10 cellular contexts compared by ENCODE assay signal in the genomic region with DNA sequence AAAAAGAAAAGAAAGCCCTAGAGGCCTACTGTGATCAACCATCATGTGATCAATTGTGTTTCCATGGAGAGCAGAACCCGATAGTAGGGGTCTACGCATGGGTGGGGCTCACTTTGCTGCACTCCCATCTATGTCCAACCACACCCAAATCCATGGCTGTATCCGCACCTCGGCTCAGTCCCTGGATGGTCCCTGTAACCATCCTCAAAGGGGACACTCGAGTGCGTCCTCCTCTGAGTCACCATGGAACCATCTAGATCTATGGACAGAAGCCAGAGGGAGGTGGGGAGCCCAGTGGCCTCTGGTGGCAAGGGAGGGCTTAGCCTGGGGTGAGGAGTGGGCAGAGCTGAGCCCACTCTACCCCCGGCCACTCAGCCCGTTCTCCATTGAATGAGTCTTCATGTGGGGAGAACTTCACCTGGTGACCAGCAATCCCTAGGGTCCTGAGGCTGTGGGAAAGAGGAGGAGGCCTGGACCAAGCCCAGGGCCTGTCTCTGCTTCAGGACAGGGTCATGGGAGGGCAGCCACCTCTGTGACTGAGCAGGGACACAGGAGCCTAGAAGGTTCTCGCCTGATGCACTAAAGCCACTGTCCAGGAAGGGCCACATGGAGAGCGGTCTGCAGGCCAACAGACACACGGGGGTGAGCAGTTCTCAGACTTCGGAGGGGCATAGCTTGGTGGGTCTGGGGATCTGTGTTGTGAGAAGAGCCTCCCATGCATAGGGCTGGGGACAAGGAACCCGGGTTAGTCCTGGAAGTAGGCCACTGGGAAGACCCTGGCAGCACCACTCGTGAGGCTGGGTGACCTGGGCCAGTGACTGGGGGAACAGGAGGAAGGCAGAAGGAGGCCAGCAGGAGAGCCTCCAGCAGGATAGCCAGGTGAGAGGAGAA. TPM values are rescaled to one million over a fixed set of nuclear protein-coding genes. Genes with fewer than 3 reads are reported as not detected.
DNase-seq lines count a peak whose midpoint lies in the region; ATAC-seq, FAIRE-seq and TF ChIP-seq lines count a peak whose summit lies in the region.
"Had no signal": no experiment of that assay in that cellular context is flagged by ENCODE, and none has a peak within 500 bp of the region (broad histone marks: within the 10 kb centered on the region; RNA-seq: fewer than 3 reads in every experiment).

No MANE protein-coding gene starts in this region.

- H4K20me1 ChIP-seq in HepG2 (ENCODE audit: insufficient read depth, low read length) = no peaks in the 10 kb centered on the region

- TF ChIP-seq EP300 in HepG2 (IDR thresholded peaks at IDR 0.05; ENCODE audit: low read depth in 2 of 2, low read length in 2 of 2) = no peak
- no peak for TF ChIP-seq EP300 in HepG2 (CRISPR knock-in tag; IDR thresholded peaks at IDR 0.05; ENCODE audit: borderline replicate concordance)
- TF ChIP-seq EP300 in suprapubic skin (IDR thresholded peaks at IDR 0.05) = no peak

- POLR2A ChIA-PET in activated CD4-positive, alpha-beta T cell treated with anti-CD3 and anti-CD28 coated beads, Interleukin-2, amount 10 ng/mL, durations not matched to agents 7 days and 5 days (lab: Charles Lee) = no interaction called here
- POLR2A ChIA-PET in HepG2 (lab: Yijun Ruan, JAX) = no interaction called here

- no peak for TF ChIP-seq RAD21 in HepG2 (CRISPR knock-in tag; IDR thresholded peaks at IDR 0.05)

- H3K27me3 ChIP-seq in adipocyte (replicated peaks; ENCODE audit: control insufficient read depth, insufficient read depth, low read length) (peaks cover 52% of the 10 kb centered on the region), HepG2 (ENCODE audit: control insufficient read depth in 1 of 2, insufficient read depth in 2 of 2, low read length in 2 of 2) (peaks cover 5 to 38% of the 10 kb centered on the region in 2 experiments; a peak in 4 of 5 replicates), suprapubic skin (peaks cover 85% of the 10 kb centered on the region)

- no peaks in the 10 kb centered on the region for H3K79me2 ChIP-seq in HepG2 (ENCODE audit: insufficient read depth, low read length)

- ATAC-seq in HepG2 = no peak

- H3K4me1 ChIP-seq in adipocyte (ENCODE audit: control insufficient read depth, insufficient read depth, low read length) (no peaks in the 10 kb centered on the region), HepG2 (ENCODE audit: insufficient read depth, low read length) (peaks cover 13% of the 10 kb centered on the region; the same call in 1 of the 2 replicates), suprapubic skin (peaks cover 19% of the 10 kb centered on the region)

- H3K9me3 ChIP-seq in adipocyte (ENCODE audit: control insufficient read depth, low read length) (peaks cover 7% of the 10 kb centered on the region), HepG2 (ENCODE audit: low read length) (no peaks in the 10 kb centered on the region), suprapubic skin (no peaks in the 10 kb centered on the region)

- peak overlapping the region; percentile 86 for H3K4me3 Mint-ChIP-seq in activated CD4-positive, alpha-beta T cell treated with anti-CD3 and anti-CD28 coated beads, Interleukin-2, amount 10 ng/mL, durations not matched to agents 7 days and 5 days

- H2AFZ ChIP-seq in HepG2 (ENCODE audit: low read length) = no peak overlapping the region

- peak overlapping the region; percentile 74 for H3K4me2 ChIP-seq in HepG2 (ENCODE audit: low read depth, low read length)

- CTCF ChIA-PET in activated CD4-positive, alpha-beta T cell treated with anti-CD3 and anti-CD28 coated beads, Interleukin-2, amount 10 ng/mL, durations not matched to agents 7 days and 5 days (lab: Charles Lee) = interaction anchor here (0.9 to 1.7 kb wide), 5 partner anchors 9 to 1005 kb away, joined by 3 to 7 read pairs (median 4); no protein-coding TSS in a partner anchor
- CTCF ChIA-PET in HepG2 (lab: Yijun Ruan, JAX; ENCODE audit: low intra/inter-chr PET ratio, low total read pairs) = interaction anchor here (0.8 kb wide), 1 partner anchor 72 kb away, joined by 4 read pairs; no protein-coding TSS in a partner anchor

- H3K9me3 Mint-ChIP-seq in activated CD4-positive, alpha-beta T cell treated with anti-CD3 and anti-CD28 coated beads, Interleukin-2, amount 10 ng/mL, durations not matched to agents 7 days and 5 days = peaks cover 3% of the 10 kb centered on the region

- peaks cover 42% of the 10 kb centered on the region for H3K4me1 Mint-ChIP-seq in activated CD4-positive, alpha-beta T cell treated with anti-CD3 and anti-CD28 coated beads, Interleukin-2, amount 10 ng/mL, durations not matched to agents 7 days and 5 days

- no peaks in the 10 kb centered on the region for H3K36me3 ChIP-seq in adipocyte (ENCODE audit: control insufficient read depth, insufficient read depth, low read length, severe bottlenecking)
- no peaks in the 10 kb centered on the region for H3K36me3 ChIP-seq in HepG2 (replicated peaks in 1 of 2; ENCODE audit: control insufficient read depth in 1 of 2, insufficient read depth in 2 of 2, low read length in 2 of 2)
- no peaks in the 10 kb centered on the region for H3K36me3 ChIP-seq in suprapubic skin

- in situ Hi-C loops in HepG2 (cut with HindIII; ENCODE audit: extremely low pct_ligation_motif_present, low pct_unique_long_range_greater_than_20kb) = loop anchor here (5.0 to 10.0 kb wide), 2 partner anchors 69 to 161 kb away; no protein-coding TSS in a partner anchor

- intact Hi-C loops in HepG2 (cut with micrococcal nuclease; ENCODE audit: unreplicated experiment) = no loop called here

- TF ChIP-seq POLR2A in HepG2 (IDR thresholded peaks at IDR 0.05; ENCODE audit: insufficient read depth in 1 of 2, low read depth in 2 of 2, low read length in 2 of 2) (no peak), suprapubic skin (IDR thresholded peaks at IDR 0.05) (no peak)

- H3K27ac ChIP-seq in HepG2 (ENCODE audit: extremely low read length, insufficient read depth, low read length) (no peak overlapping the region), suprapubic skin (no peak overlapping the region)

- FAIRE-seq in HepG2 (lab: Jason Lieb, UNC) = no peak

- peaks cover 33% of the 10 kb centered on the region for H3K27me3 Mint-ChIP-seq in activated CD4-positive, alpha-beta T cell treated with anti-CD3 and anti-CD28 coated beads, Interleukin-2, amount 10 ng/mL, durations not matched to agents 7 days and 5 days

- peaks cover 3% of the 10 kb centered on the region for H3K36me3 Mint-ChIP-seq in activated CD4-positive, alpha-beta T cell treated with anti-CD3 and anti-CD28 coated beads, Interleukin-2, amount 10 ng/mL, durations not matched to agents 7 days and 5 days (ENCODE audit: low read depth)

- H3K9ac ChIP-seq in adipocyte (ENCODE audit: low read length) = no peak overlapping the region
- H3K9ac ChIP-seq in HepG2 (ENCODE audit: insufficient read depth, low read depth, low read length) = no peak overlapping the region

- no peak for DNase-seq in activated CD4-positive, alpha-beta T cell treated with anti-CD3 and anti-CD28 coated beads, Interleukin-2, amount 10 ng/mL, durations not matched to agents 7 days and 5 days
- no peak for DNase-seq in activated CD4-positive, alpha-beta T cell treated with anti-CD3 and anti-CD28 coated beads, Interleukin-2, amount 50 U/mL, for 4 hours
- no peak for DNase-seq in adipocyte (ENCODE audit: low read depth)
- DNase-seq in HepG2 (ENCODE audit: low spot score) = no peak
- DNase-seq in suprapubic skin (ENCODE audit: low spot score in 2 of 2) = no peak
- DNase-seq in anterior cingulate cortex (lab: John Stamatoyannopoulos, UW) = no peak
- DNase-seq in NCI-H748 treated with DMSO at 0.1 percent for 48 hours (lab: John Stamatoyannopoulos, UW) = no peak
- no peak for DNase-seq in HCEC 1CT

- H3K4me3 ChIP-seq in adipocyte (ENCODE audit: low read length) (peak overlapping the region; percentile 77), HepG2 (replicated peaks in 1 of 3; ENCODE audit: insufficient read depth in 1 of 3, low read depth in 2 of 3, low read length in 3 of 3) (peak overlapping the region; percentile 59 to 78 (median 77); a peak in 4 of 6 replicates), suprapubic skin (peak overlapping the region; percentile 59)

- no TSS peak for BruUV-seq in HepG2 (replicated peaks; lab: Mats Ljungman, UMichigan)

- no peak for TF ChIP-seq CTCF in HepG2 (CRISPR knock-in tag; IDR thresholded peaks at IDR 0.05)
- no peak for TF ChIP-seq CTCF in suprapubic skin (IDR thresholded peaks at IDR 0.05)

- WGBS in HepG2 (ENCODE audit: low lambda C conversion rate) = 54% methylated on average over 12 of the region's 14 CpGs
- WGBS in suprapubic skin = 76% methylated on average over 13 of the region's 14 CpGs

- H3K27ac Mint-ChIP-seq in activated CD4-positive, alpha-beta T cell treated with anti-CD3 and anti-CD28 coated beads, Interleukin-2, amount 10 ng/mL, durations not matched to agents 7 days and 5 days = no peak overlapping the region

RNA-seq across cellular contexts. Expression of a gene that starts 19.3 kb away (rescaled TPM):
- total RNA-seq in activated CD4-positive, alpha-beta T cell treated with anti-CD3 and anti-CD28 coated beads, Interleukin-2, amount 10 ng/mL, durations not matched to agents 7 days and 5 days = not detected
- not detected in 2 replicates for total RNA-seq in HepG2 (2016; rRNA removed; fragmentation: Illumina TruSeq; extraction: Trizol)
- not detected in 2 replicates for total RNA-seq in HepG2 (2016; cell fraction: cytosol; rRNA removed; fragmentation: Illumina TruSeq; extraction: Trizol; ENCODE audit: low read depth)
- total RNA-seq in HepG2 (2016; cell fraction: insoluble cytoplasmic fraction; rRNA removed; fragmentation: Illumina TruSeq; extraction: Trizol) = not detected in 2 replicates
- not detected in 2 replicates for total RNA-seq in HepG2 (2016; cell fraction: membrane; rRNA removed; fragmentation: Illumina TruSeq; extraction: Trizol)
- total RNA-seq in HepG2 (2016; cell fraction: nucleus; rRNA removed; fragmentation: Illumina TruSeq; extraction: Trizol) = not detected in 2 replicates
- polyA plus RNA-seq in HepG2 (2011; rRNA removed) = not detected in 2 replicates
- not detected in 2 replicates for polyA plus RNA-seq in HepG2 (2011; cell fraction: cytosol; rRNA removed)
- not detected in 2 replicates for polyA plus RNA-seq in HepG2 (2011; cell fraction: nucleus; rRNA removed)
- polyA plus RNA-seq in HepG2 (2012) = not detected in 2 replicates
- polyA plus RNA-seq in HepG2 (2016; cell fraction: cytosol; fragmentation: Illumina TruSeq; extraction: Trizol; ENCODE audit: low read depth) = not detected in 2 replicates
- not detected in 2 replicates for polyA plus RNA-seq in HepG2 (2016; cell fraction: insoluble cytoplasmic fraction; fragmentation: Illumina TruSeq; extraction: Trizol; ENCODE audit: low read depth)
- not detected in 2 replicates for polyA plus RNA-seq in HepG2 (2016; cell fraction: membrane; fragmentation: Illumina TruSeq; extraction: Trizol; ENCODE audit: low read depth)
- polyA plus RNA-seq in HepG2 (2016; cell fraction: nucleus; fragmentation: Illumina TruSeq; extraction: Trizol; ENCODE audit: insufficient read depth, low read depth) = not detected in 2 replicates
- polyA minus RNA-seq in HepG2 (2011; rRNA and poly(A)+ RNA removed; ENCODE audit: low replicate concordance) = 0.26 TPM in 1 of 2 replicates, not detected in the other
- not detected in 2 replicates for polyA minus RNA-seq in HepG2 (2011; cell fraction: cytosol; rRNA and poly(A)+ RNA removed)
- polyA minus RNA-seq in HepG2 (2011; cell fraction: nucleus; rRNA and poly(A)+ RNA removed) = not detected in 2 replicates
- 1 to 10 TPM; 1.6 to 8.0 (median 4.2) TPM for total RNA-seq in suprapubic skin
- total RNA-seq: H4, RPMI7951 had no signal

RNA-seq across cellular contexts. Expression of a gene that starts 42.3 kb away (rescaled TPM):
- total RNA-seq in activated CD4-positive, alpha-beta T cell treated with anti-CD3 and anti-CD28 coated beads, Interleukin-2, amount 10 ng/mL, durations not matched to agents 7 days and 5 days = under 1 TPM; 0.55 to 0.67 TPM
- total RNA-seq in HepG2 (2016; rRNA removed; fragmentation: Illumina TruSeq; extraction: Trizol) = 0.04 TPM in 1 of 2 replicates, not detected in the other
- not detected in 2 replicates for total RNA-seq in HepG2 (2016; cell fraction: cytosol; rRNA removed; fragmentation: Illumina TruSeq; extraction: Trizol; ENCODE audit: low read depth)
- 0.06 TPM in 1 of 2 replicates, not detected in the other for total RNA-seq in HepG2 (2016; cell fraction: insoluble cytoplasmic fraction; rRNA removed; fragmentation: Illumina TruSeq; extraction: Trizol)
- not detected in 2 replicates for total RNA-seq in HepG2 (2016; cell fraction: membrane; rRNA removed; fragmentation: Illumina TruSeq; extraction: Trizol)
- 0.12 TPM in 1 of 2 replicates, not detected in the other for total RNA-seq in HepG2 (2016; cell fraction: nucleus; rRNA removed; fragmentation: Illumina TruSeq; extraction: Trizol)
- polyA plus RNA-seq in HepG2 (2011; rRNA removed) = 0.08 and 0.09 TPM in 2 replicates
- 0.11 and 0.13 TPM in 2 replicates for polyA plus RNA-seq in HepG2 (2011; cell fraction: cytosol; rRNA removed)
- 0.05 and 0.10 TPM in 2 replicates for polyA plus RNA-seq in HepG2 (2011; cell fraction: nucleus; rRNA removed)
- 0.27 and 0.39 TPM in 2 replicates for polyA plus RNA-seq in HepG2 (2012)
- polyA plus RNA-seq in HepG2 (2016; cell fraction: cytosol; fragmentation: Illumina TruSeq; extraction: Trizol; ENCODE audit: low read depth) = not detected in 2 replicates
- 0.09 TPM in 1 of 2 replicates, not detected in the other for polyA plus RNA-seq in HepG2 (2016; cell fraction: insoluble cytoplasmic fraction; fragmentation: Illumina TruSeq; extraction: Trizol; ENCODE audit: low read depth)
- not detected in 2 replicates for polyA plus RNA-seq in HepG2 (2016; cell fraction: membrane; fragmentation: Illumina TruSeq; extraction: Trizol; ENCODE audit: low read depth)
- 0.16 TPM in 1 of 2 replicates, not detected in the other for polyA plus RNA-seq in HepG2 (2016; cell fraction: nucleus; fragmentation: Illumina TruSeq; extraction: Trizol; ENCODE audit: insufficient read depth, low read depth)
- polyA minus RNA-seq in HepG2 (2011; rRNA and poly(A)+ RNA removed; ENCODE audit: low replicate concordance) = 0.06 and 0.21 TPM in 2 replicates
- polyA minus RNA-seq in HepG2 (2011; cell fraction: cytosol; rRNA and poly(A)+ RNA removed) = not detected in 2 replicates
- 0.12 and 0.13 TPM in 2 replicates for polyA minus RNA-seq in HepG2 (2011; cell fraction: nucleus; rRNA and poly(A)+ RNA removed)
- total RNA-seq in suprapubic skin = under 1 TPM in 2 of 4 donors, not detected in 2; 0.34 to 0.47 TPM
